In the genomic region with DNA sequence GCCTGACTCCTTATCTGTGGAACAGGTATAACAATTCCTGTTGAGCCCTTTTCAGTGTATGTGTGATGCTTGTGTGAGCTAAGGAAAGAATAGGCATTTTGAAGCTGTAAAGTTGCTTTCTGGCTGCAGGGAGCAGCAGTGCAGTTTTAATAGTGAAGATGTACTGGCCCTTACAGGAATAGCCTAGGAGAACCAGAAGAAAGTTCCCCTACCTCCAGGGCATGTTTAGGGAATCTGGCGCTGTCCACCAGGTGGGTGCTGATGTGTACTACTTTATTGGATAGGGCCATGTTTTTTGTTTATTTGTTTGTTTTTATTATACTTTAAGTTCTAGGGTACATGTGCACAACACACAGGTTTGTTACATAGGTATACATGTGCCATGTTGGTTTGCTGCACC, we compare ENCODE assay signal across 13 cellular contexts. TPM values are rescaled to one million over a fixed set of nuclear protein-coding genes. Genes with fewer than 3 reads are reported as not detected.
DNase-seq lines count a peak whose midpoint lies in the region; ATAC-seq, FAIRE-seq and TF ChIP-seq lines count a peak whose summit lies in the region.
"Had no signal": no experiment of that assay in that cellular context is flagged by ENCODE, and none has a peak within 500 bp of the region (broad histone marks: within the 10 kb centered on the region; RNA-seq: fewer than 3 reads in every experiment).

No MANE protein-coding gene starts in this region.

- FAIRE-seq in GM12878 (lab: Jason Lieb, UNC): no peak
- FAIRE-seq: bronchial epithelial cell had no signal

- H3K4me3 ChIP-seq in GM12878 (no peak overlapping the region), mesodermal cell (ENCODE audit: extremely low read depth, insufficient read depth, low read length, poor library complexity, severe bottlenecking) (no peak overlapping the region)
- H3K4me3 ChIP-seq: HAP-1, mucosa of descending colon had no signal

- peaks cover 42% of the 10 kb centered on the region for H3K79me2 ChIP-seq in GM12878 (ENCODE audit: control insufficient read depth, insufficient read depth, low read length)

- TF ChIP-seq EP300 in GM12878 (IDR thresholded peaks at IDR 0.05; ENCODE audit: borderline replicate concordance in 1 of 2, control insufficient read depth in 1 of 2, low read depth in 2 of 2, low read length in 2 of 2): no peak

- H3K9me3 ChIP-seq in GM12878 (replicated peaks; ENCODE audit: control insufficient read depth, insufficient read depth, low read length) (no peaks in the 10 kb centered on the region), mesodermal cell (ENCODE audit: control insufficient read depth, low read length) (no peaks in the 10 kb centered on the region)
- H3K9me3 ChIP-seq: HAP-1, mucosa of descending colon had no signal

- WGBS in GM12878 (ENCODE audit: insufficient coverage, insufficient replicate concordance, low lambda C conversion rate, missing lambda C conversion rate): 65% methylated on average over 1 of the region's 1 CpG
- 80% methylated on average over 1 of the region's 1 CpG; no CpG with 5 or more reads in 1 of the 2 experiments for WGBS in mesodermal cell (ENCODE audit: insufficient coverage in 2 of 2), 2 experiments

- H3K9ac ChIP-seq in GM12878 (ENCODE audit: control insufficient read depth, insufficient read depth, low read length): no peak overlapping the region

- in situ Hi-C loops in GM12878 (cut with MboI): loop anchor here (5.0 kb wide), 1 partner anchor 43 kb away; no protein-coding TSS in a partner anchor

- no peak overlapping the region for H3K4me2 ChIP-seq in GM12878 (ENCODE audit: control insufficient read depth, insufficient read depth)

- H3K4me1 ChIP-seq in GM12878 (ENCODE audit: control insufficient read depth, insufficient read depth, low read length) (peaks cover 3% of the 10 kb centered on the region; the same call in 1 of the 2 replicates), mesodermal cell (ENCODE audit: control insufficient read depth, insufficient read depth, low read length, poor library complexity, severe bottlenecking) (peaks cover 4% of the 10 kb centered on the region)
- H3K4me1 ChIP-seq: HAP-1 had no signal

- RAD21 ChIA-PET in GM12878 (lab: Charles Lee; ENCODE audit: unreplicated experiment): interaction anchor here (1.0 to 4.6 kb wide), 3 partner anchors 10 to 48 kb away, joined by 3 to 44 read pairs (median 20); no protein-coding TSS in a partner anchor

- TF ChIP-seq RAD21 in GM12878 (IDR thresholded peaks at IDR 0.05; ENCODE audit: insufficient read depth, low read depth, low read length): no peak

- no peak overlapping the region for H3K27ac ChIP-seq in GM12878 (ENCODE audit: control insufficient read depth, insufficient read depth)
- H3K27ac ChIP-seq in mesodermal cell (ENCODE audit: low read depth, low read length, severe bottlenecking): peak overlapping the region; percentile 23

- intact Hi-C loops in GM12878 (cut with micrococcal nuclease; ENCODE audit: unreplicated experiment): no loop called here

- no peak overlapping the region for H2AFZ ChIP-seq in GM12878 (ENCODE audit: control insufficient read depth, low read depth, low read length)

- no TSS peak for BruUV-seq in GM12878 (replicated peaks; lab: Mats Ljungman, UMichigan)

- SMC1A ChIA-PET in GM12878 (lab: Charles Lee; ENCODE audit: uncharacterized antibody, unreplicated experiment): interaction anchor here (1.2 to 6.4 kb wide), 5 partner anchors 9 to 55 kb away, joined by 3 to 85 read pairs (median 28); no protein-coding TSS in a partner anchor

- no peaks in the 10 kb centered on the region for H3K27me3 ChIP-seq in GM12878 (replicated peaks in 1 of 2; ENCODE audit: control insufficient read depth in 2 of 2, insufficient read depth in 2 of 2, low read length in 1 of 2)

- no peaks in the 10 kb centered on the region; the same call in none of the 2 replicates for H4K20me1 ChIP-seq in GM12878 (ENCODE audit: control insufficient read depth, insufficient read depth)

- no peak; a peak in 1 of 6 replicates for TF ChIP-seq CTCF in GM12878 (IDR thresholded peaks at IDR 0.05 in 2 of 3, conservative IDR thresholded peaks at IDR 0.05 in 1 of 3; ENCODE audit: control insufficient read depth in 2 of 3, extremely low read depth in 1 of 3, insufficient read depth in 1 of 3, low read depth in 3 of 3, low read length in 3 of 3)

- peak; percentile 18 for DNase-seq in Daoy (ENCODE audit: low read depth)
- no peak for DNase-seq in GM12878 (ENCODE audit: low read depth, low spot score)
- no peak for DNase-seq in central memory CD4-positive, alpha-beta T cell
- no peak for DNase-seq in activated CD4-positive, alpha-beta T cell treated with anti-CD3 and anti-CD28 coated beads, Interleukin-2, amount 50 U/mL, for 1 hour
- no peak for DNase-seq in activated CD4-positive, alpha-beta T cell treated with anti-CD3 and anti-CD28 coated beads, Interleukin-2, amount 50 U/mL, for 4 hours
- DNase-seq: activated CD4-positive, alpha-beta memory T cell treated with anti-CD3 and anti-CD28 coated beads for 36 hours; NCI-H2081 had no signal

- ATAC-seq in HG03354 (IDR thresholded peaks at IDR 0.05; ENCODE audit: poor library complexity, severe bottlenecking, unreplicated experiment) (peak; percentile 13), GM12878 (no peak), GM21360 (IDR thresholded peaks at IDR 0.05; ENCODE audit: unreplicated experiment) (no peak)
- ATAC-seq: mucosa of descending colon had no signal

- H3K36me3 ChIP-seq in GM12878 (ENCODE audit: control insufficient read depth in 2 of 2, insufficient read depth in 2 of 2, low read length in 1 of 2) (no peaks in the 10 kb centered on the region), mesodermal cell (ENCODE audit: control insufficient read depth, insufficient read depth, low read length) (no peaks in the 10 kb centered on the region)
- H3K36me3 ChIP-seq: HAP-1 had no signal

- CTCF ChIA-PET in GM12878 (lab: Yijun Ruan, JAX): interaction anchor here (3.5 kb wide), 1 partner anchor 54 kb away, joined by 15 read pairs; no protein-coding TSS in a partner anchor

- POLR2A ChIA-PET in GM12878 (lab: Charles Lee): interaction anchor here (2.0 to 3.2 kb wide), 2 partner anchors 10 to 30 kb away, joined by 13 to 23 read pairs; no protein-coding TSS in a partner anchor

- TF ChIP-seq POLR2A in GM12878 (IDR thresholded peaks at IDR 0.05; ENCODE audit: low read depth, low read length): no peak

TF ChIP-seq in GM12878, 131 proteins besides CTCF, POLR2A, EP300 and RAD21 (continues in another document):
- TF ChIP-seq, protein P1, sequence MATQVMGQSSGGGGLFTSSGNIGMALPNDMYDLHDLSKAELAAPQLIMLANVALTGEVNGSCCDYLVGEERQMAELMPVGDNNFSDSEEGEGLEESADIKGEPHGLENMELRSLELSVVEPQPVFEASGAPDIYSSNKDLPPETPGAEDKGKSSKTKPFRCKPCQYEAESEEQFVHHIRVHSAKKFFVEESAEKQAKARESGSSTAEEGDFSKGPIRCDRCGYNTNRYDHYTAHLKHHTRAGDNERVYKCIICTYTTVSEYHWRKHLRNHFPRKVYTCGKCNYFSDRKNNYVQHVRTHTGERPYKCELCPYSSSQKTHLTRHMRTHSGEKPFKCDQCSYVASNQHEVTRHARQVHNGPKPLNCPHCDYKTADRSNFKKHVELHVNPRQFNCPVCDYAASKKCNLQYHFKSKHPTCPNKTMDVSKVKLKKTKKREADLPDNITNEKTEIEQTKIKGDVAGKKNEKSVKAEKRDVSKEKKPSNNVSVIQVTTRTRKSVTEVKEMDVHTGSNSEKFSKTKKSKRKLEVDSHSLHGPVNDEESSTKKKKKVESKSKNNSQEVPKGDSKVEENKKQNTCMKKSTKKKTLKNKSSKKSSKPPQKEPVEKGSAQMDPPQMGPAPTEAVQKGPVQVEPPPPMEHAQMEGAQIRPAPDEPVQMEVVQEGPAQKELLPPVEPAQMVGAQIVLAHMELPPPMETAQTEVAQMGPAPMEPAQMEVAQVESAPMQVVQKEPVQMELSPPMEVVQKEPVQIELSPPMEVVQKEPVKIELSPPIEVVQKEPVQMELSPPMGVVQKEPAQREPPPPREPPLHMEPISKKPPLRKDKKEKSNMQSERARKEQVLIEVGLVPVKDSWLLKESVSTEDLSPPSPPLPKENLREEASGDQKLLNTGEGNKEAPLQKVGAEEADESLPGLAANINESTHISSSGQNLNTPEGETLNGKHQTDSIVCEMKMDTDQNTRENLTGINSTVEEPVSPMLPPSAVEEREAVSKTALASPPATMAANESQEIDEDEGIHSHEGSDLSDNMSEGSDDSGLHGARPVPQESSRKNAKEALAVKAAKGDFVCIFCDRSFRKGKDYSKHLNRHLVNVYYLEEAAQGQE (IDR thresholded peaks at IDR 0.05; ENCODE audit: low read depth, low read length): peak; percentile 85
- TF ChIP-seq JUND (IDR thresholded peaks at IDR 0.05; ENCODE audit: low read depth, low read length): no peak
- no peak for TF ChIP-seq CBX3 (IDR thresholded peaks at IDR 0.05; ENCODE audit: borderline replicate concordance, low read depth)

RNA-seq across cellular contexts. Expression of a gene that starts 11.5 kb away (rescaled TPM):
- total RNA-seq in Daoy (2014; rRNA removed; shearing (Covaris generic)): 20.1 and 29.8 TPM in 2 replicates
- 66.1 and 72.4 TPM in 2 replicates for total RNA-seq in GM12878 (2013; cell fraction: nucleolus; rRNA removed)
- total RNA-seq in GM12878 (2014; rRNA removed): 11.3 and 13.0 TPM in 2 replicates
- 13.8 and 15.4 TPM in 2 replicates for total RNA-seq in GM12878 (2014; rRNA removed; fragmentation: Illumina TruSeq; extraction: Trizol)
- 11.6 and 13.4 TPM in 2 replicates for total RNA-seq in GM12878 (2021)
- polyA plus RNA-seq in GM12878 (2011; ENCODE audit: low read depth): 18.1 TPM
- 40.6 and 48.9 TPM in 2 replicates for polyA plus RNA-seq in GM12878 (2011; rRNA removed)
- polyA plus RNA-seq in GM12878 (2011; cell fraction: cytosol; rRNA removed): 15.6 and 17.6 TPM in 2 replicates
- polyA plus RNA-seq in GM12878 (2011; cell fraction: nucleus; rRNA removed): 119 and 146 TPM in 2 replicates
- 7.4 and 7.7 TPM in 2 replicates for polyA plus RNA-seq in GM12878 (2012)
- polyA plus RNA-seq in GM12878 (2014; fragmentation: Illumina TruSeq; extraction: Trizol): 16.1 and 23.7 TPM in 2 replicates
- polyA plus RNA-seq in GM12878 (2014; fragmentation: Nextera tagmentation; extraction: Ambion mirVana): 1 to 10 TPM; 3.5 to 4.6 TPM
- 15.4 and 17.5 TPM in 2 replicates for polyA plus RNA-seq in GM12878 (2014; rRNA removed)
- 10 to 100 TPM; 12.0 to 14.2 TPM for polyA plus RNA-seq in GM12878 (2016; fragmentation: Nextera tagmentation; extraction: Ambion mirVana)
- polyA minus RNA-seq in GM12878 (2011; rRNA and poly(A)+ RNA removed): 37.3 and 46.3 TPM in 2 replicates
- 15.2 and 16.0 TPM in 2 replicates for polyA minus RNA-seq in GM12878 (2011; cell fraction: cytosol; rRNA and poly(A)+ RNA removed)
- polyA minus RNA-seq in GM12878 (2011; cell fraction: nucleus; rRNA and poly(A)+ RNA removed): 55.7 and 73.1 TPM in 2 replicates
- 9.7 TPM for polyA plus RNA-seq in mesodermal cell (2013, experiment 1 of 2)
- polyA plus RNA-seq in mesodermal cell (2013, experiment 2 of 2): 9.6 TPM
